Comparison of ENCODE assay signal across 12 cellular contexts in genomic region chr2:9112079-9112721, GRCh38.
DNase-seq lines count a peak whose midpoint lies in the region; ATAC-seq and TF ChIP-seq lines count a peak whose summit lies in the region.
"Had no signal": no experiment of that assay in that cellular context is flagged by ENCODE, and none has a peak within 500 bp of the region (broad histone marks: within the 10 kb centered on the region; RNA-seq: fewer than 3 reads in every experiment).

No MANE protein-coding gene starts in this region.

- H3K27me3 ChIP-seq in AG04450 (ENCODE audit: control insufficient read depth, insufficient read depth, low read length) (no peaks in the 10 kb centered on the region), MG63 (no peaks in the 10 kb centered on the region)

- no peaks in the 10 kb centered on the region for H3K9me3 Mint-ChIP-seq in nephron progenitor cell
- H3K9me3 Mint-ChIP-seq: activated CD4-positive, alpha-beta T cell treated with anti-CD3 and anti-CD28 coated beads, Interleukin-2, amount 10 ng/mL, durations not matched to agents 7 days and 5 days; H9 had no signal

- H3K9me3 ChIP-seq in AG04450 (ENCODE audit: control insufficient read depth, insufficient read depth, low read length) (no peaks in the 10 kb centered on the region), MG63 (no peaks in the 10 kb centered on the region)

- TF ChIP-seq CTCF in AG04450 (IDR thresholded peaks at IDR 0.05; ENCODE audit: low read depth, low read length) (no peak), nephron progenitor cell (IDR thresholded peaks at IDR 0.05) (no peak)

- H3K27me3 Mint-ChIP-seq in nephron progenitor cell (ENCODE audit: low read depth, poor library complexity) = peaks cover 3% of the 10 kb centered on the region
- H3K27me3 Mint-ChIP-seq: activated CD4-positive, alpha-beta T cell treated with anti-CD3 and anti-CD28 coated beads, Interleukin-2, amount 10 ng/mL, durations not matched to agents 7 days and 5 days had no signal

- H3K27ac Mint-ChIP-seq in nephron progenitor cell = peak overlapping the region; percentile 68
- H3K27ac Mint-ChIP-seq: activated CD4-positive, alpha-beta T cell treated with anti-CD3 and anti-CD28 coated beads, Interleukin-2, amount 10 ng/mL, durations not matched to agents 7 days and 5 days; H9 had no signal

- no peak overlapping the region for H3K4me3 Mint-ChIP-seq in nephron progenitor cell
- H3K4me3 Mint-ChIP-seq: activated CD4-positive, alpha-beta T cell treated with anti-CD3 and anti-CD28 coated beads, Interleukin-2, amount 10 ng/mL, durations not matched to agents 7 days and 5 days; H9 had no signal

- no peak for ATAC-seq in HG02571 (IDR thresholded peaks at IDR 0.05; ENCODE audit: unreplicated experiment)
- no peak for ATAC-seq in GM21423 (IDR thresholded peaks at IDR 0.05; ENCODE audit: unreplicated experiment)

- POLR2A ChIA-PET in AG04450 (lab: Yijun Ruan, JAX) = interaction anchor here (0.6 to 1.7 kb wide), 6 partner anchors 16 to 263 kb away, joined by 3 to 8 read pairs (median 4); no protein-coding TSS in a partner anchor

- no peaks in the 10 kb centered on the region for H3K36me3 ChIP-seq in MG63

- H3K27ac ChIP-seq in AG04450 (ENCODE audit: low read depth, low read length) (peak overlapping the region; percentile 79), epithelial cell of prostate (peak overlapping the region; percentile 96)

- H3K4me1 Mint-ChIP-seq in nephron progenitor cell = peaks cover 38% of the 10 kb centered on the region
- H3K4me1 Mint-ChIP-seq: activated CD4-positive, alpha-beta T cell treated with anti-CD3 and anti-CD28 coated beads, Interleukin-2, amount 10 ng/mL, durations not matched to agents 7 days and 5 days had no signal

- CTCF ChIA-PET in AG04450 (lab: Charles Lee) = interaction anchor here (0.6 to 1.2 kb wide), 4 partner anchors 28 to 259 kb away, joined by 3 to 6 read pairs (median 4); no protein-coding TSS in a partner anchor

- no peak overlapping the region; the same call in 1 of the 2 replicates for H3K4me3 ChIP-seq in AG04450 (ENCODE audit: low read depth, low read length)
- no peak overlapping the region for H3K4me3 ChIP-seq in MG63

- no peaks in the 10 kb centered on the region for H3K36me3 Mint-ChIP-seq in nephron progenitor cell (ENCODE audit: low read depth)

- DNase-seq in AG04450 (ENCODE audit: low read depth, low spot score) = peak; percentile 86
- DNase-seq in MG63 = peak; percentile 97
- DNase-seq in epithelial cell of prostate (ENCODE audit: low read depth, low spot score) = peak; percentile 95
- DNase-seq in nephron progenitor cell = no peak
- DNase-seq in stimulated activated CD4-positive, alpha-beta T cell treated with anti-CD3 and anti-CD28 coated beads, Interleukin-4, amount 100 ng/mL, for 1 hour = no peak
- no peak for DNase-seq in NCI-H524 (lab: John Stamatoyannopoulos, UW)
- DNase-seq: activated CD4-positive, alpha-beta T cell treated with anti-CD3 and anti-CD28 coated beads, Interleukin-2, amount 10 ng/mL, durations not matched to agents 7 days and 5 days; DMS 273 treated with DMSO at 0.1 percent for 48 hours; H9; stimulated activated CD4-positive, alpha-beta T cell treated with anti-CD3 and anti-CD28 coated beads, Interleukin-12 subunit alpha, Interleukin-12 subunit beta, amount 100 ng/mL, for 4 hours had no signal

Comparison
In these comparisons a context has a peak if more than half of its experiments do, and no peak if none do; other contexts are left out.
1. DNase-seq: peak in AG04450 (single experiment), MG63 (single experiment) and epithelial cell of prostate (single experiment); none in nephron progenitor cell (single experiment), stimulated activated CD4-positive, alpha-beta T cell treated with anti-CD3 and anti-CD28 coated beads, Interleukin-4, amount 100 ng/mL, for 1 hour (single experiment) and NCI-H524 (0 of 2).